ENCODE assay signal across 9 cellular contexts in genomic region chr1:18422954-18423353, GRCh38. TPM values are rescaled to one million over a fixed set of nuclear protein-coding genes. Genes with fewer than 3 reads are reported as not detected.
"Had no signal": no experiment of that assay in that cellular context is flagged by ENCODE, and none has a peak within 500 bp of the region (broad histone marks: within the 10 kb centered on the region; RNA-seq: fewer than 3 reads in every experiment).

No MANE protein-coding gene starts in this region.

- H3K4me2 ChIP-seq: GM23338 had no signal

- H2AFZ ChIP-seq: GM23338 had no signal

- FAIRE-seq: HepG2 had no signal

- H3K36me3 ChIP-seq: HAP-1 had no signal

- H3K27ac ChIP-seq: HL-60 had no signal

- H3K4me3 ChIP-seq: GM23338, HAP-1 had no signal

- ATAC-seq: GM23338, HCT116, HepG2 had no signal

- DNase-seq: H7, HFFc6, KG1 had no signal

RNA-seq across cellular contexts. Expression of gene KLHDC7A, which starts 57.8 kb away (rescaled TPM):
- total RNA-seq: HFFc6 had no signal
- polyA plus RNA-seq: IgD-negative memory B cell had no signal
